1 cellular context compared by ENCODE assay signal in genomic region chr17:55089251-55089650, GRCh38.
TF ChIP-seq lines count a peak whose summit lies in the region.

No MANE protein-coding gene starts in this region.

TF ChIP-seq in HCT116, 20 proteins besides CTCF, POLR2A, EP300 and RAD21 (continued from another document):
- TF ChIP-seq REST (IDR thresholded peaks at IDR 0.05; ENCODE audit: low read depth) (no peak), CEBPB (IDR thresholded peaks at IDR 0.05; ENCODE audit: low read depth) (no peak)
- TF ChIP-seq, protein P1, sequence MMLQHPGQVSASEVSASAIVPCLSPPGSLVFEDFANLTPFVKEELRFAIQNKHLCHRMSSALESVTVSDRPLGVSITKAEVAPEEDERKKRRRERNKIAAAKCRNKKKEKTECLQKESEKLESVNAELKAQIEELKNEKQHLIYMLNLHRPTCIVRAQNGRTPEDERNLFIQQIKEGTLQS (IDR thresholded peaks at IDR 0.05) = no peak
- TF ChIP-seq, protein P2, sequence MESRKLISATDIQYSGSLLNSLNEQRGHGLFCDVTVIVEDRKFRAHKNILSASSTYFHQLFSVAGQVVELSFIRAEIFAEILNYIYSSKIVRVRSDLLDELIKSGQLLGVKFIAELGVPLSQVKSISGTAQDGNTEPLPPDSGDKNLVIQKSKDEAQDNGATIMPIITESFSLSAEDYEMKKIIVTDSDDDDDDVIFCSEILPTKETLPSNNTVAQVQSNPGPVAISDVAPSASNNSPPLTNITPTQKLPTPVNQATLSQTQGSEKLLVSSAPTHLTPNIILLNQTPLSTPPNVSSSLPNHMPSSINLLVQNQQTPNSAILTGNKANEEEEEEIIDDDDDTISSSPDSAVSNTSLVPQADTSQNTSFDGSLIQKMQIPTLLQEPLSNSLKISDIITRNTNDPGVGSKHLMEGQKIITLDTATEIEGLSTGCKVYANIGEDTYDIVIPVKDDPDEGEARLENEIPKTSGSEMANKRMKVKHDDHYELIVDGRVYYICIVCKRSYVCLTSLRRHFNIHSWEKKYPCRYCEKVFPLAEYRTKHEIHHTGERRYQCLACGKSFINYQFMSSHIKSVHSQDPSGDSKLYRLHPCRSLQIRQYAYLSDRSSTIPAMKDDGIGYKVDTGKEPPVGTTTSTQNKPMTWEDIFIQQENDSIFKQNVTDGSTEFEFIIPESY (IDR thresholded peaks at IDR 0.05; ENCODE audit: extremely low read depth, insufficient replicate concordance, low read length) = no peak
